In the genomic region with DNA sequence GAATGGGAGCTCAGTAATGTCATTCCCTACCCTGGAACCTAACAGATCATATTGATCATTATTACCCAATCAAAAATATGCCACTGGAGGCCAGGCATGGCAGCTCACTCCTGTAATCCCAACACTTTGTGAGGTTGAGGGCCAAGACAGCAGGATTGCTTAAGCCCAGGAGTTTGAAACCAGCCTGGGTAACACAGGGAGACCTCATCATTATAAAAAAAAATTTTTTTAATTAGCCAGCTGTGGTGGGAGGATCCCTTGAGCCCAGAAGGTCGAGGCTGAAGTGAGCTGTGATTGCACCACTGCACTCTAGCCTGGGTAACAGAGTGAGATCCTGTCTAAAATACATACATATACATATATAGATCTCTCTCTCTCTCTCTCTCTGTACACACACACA, we compare ENCODE assay signal across 2 cellular contexts.
TF ChIP-seq lines count a peak whose summit lies in the region.

No MANE protein-coding gene starts in this region.

TF ChIP-seq in GM23338, 12 proteins besides CTCF, POLR2A, EP300 and RAD21 (continues in another document):
- TF ChIP-seq POLR2AphosphoS5 (IDR thresholded peaks at IDR 0.05; ENCODE audit: low read depth), result no peak
- TF ChIP-seq, protein P1, sequence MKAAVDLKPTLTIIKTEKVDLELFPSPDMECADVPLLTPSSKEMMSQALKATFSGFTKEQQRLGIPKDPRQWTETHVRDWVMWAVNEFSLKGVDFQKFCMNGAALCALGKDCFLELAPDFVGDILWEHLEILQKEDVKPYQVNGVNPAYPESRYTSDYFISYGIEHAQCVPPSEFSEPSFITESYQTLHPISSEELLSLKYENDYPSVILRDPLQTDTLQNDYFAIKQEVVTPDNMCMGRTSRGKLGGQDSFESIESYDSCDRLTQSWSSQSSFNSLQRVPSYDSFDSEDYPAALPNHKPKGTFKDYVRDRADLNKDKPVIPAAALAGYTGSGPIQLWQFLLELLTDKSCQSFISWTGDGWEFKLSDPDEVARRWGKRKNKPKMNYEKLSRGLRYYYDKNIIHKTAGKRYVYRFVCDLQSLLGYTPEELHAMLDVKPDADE (IDR thresholded peaks at IDR 0.05), result no peak
- TF ChIP-seq ZNF114 (CRISPR knock-in tag; IDR thresholded peaks at IDR 0.05), result no peak
- TF ChIP-seq, protein P2, sequence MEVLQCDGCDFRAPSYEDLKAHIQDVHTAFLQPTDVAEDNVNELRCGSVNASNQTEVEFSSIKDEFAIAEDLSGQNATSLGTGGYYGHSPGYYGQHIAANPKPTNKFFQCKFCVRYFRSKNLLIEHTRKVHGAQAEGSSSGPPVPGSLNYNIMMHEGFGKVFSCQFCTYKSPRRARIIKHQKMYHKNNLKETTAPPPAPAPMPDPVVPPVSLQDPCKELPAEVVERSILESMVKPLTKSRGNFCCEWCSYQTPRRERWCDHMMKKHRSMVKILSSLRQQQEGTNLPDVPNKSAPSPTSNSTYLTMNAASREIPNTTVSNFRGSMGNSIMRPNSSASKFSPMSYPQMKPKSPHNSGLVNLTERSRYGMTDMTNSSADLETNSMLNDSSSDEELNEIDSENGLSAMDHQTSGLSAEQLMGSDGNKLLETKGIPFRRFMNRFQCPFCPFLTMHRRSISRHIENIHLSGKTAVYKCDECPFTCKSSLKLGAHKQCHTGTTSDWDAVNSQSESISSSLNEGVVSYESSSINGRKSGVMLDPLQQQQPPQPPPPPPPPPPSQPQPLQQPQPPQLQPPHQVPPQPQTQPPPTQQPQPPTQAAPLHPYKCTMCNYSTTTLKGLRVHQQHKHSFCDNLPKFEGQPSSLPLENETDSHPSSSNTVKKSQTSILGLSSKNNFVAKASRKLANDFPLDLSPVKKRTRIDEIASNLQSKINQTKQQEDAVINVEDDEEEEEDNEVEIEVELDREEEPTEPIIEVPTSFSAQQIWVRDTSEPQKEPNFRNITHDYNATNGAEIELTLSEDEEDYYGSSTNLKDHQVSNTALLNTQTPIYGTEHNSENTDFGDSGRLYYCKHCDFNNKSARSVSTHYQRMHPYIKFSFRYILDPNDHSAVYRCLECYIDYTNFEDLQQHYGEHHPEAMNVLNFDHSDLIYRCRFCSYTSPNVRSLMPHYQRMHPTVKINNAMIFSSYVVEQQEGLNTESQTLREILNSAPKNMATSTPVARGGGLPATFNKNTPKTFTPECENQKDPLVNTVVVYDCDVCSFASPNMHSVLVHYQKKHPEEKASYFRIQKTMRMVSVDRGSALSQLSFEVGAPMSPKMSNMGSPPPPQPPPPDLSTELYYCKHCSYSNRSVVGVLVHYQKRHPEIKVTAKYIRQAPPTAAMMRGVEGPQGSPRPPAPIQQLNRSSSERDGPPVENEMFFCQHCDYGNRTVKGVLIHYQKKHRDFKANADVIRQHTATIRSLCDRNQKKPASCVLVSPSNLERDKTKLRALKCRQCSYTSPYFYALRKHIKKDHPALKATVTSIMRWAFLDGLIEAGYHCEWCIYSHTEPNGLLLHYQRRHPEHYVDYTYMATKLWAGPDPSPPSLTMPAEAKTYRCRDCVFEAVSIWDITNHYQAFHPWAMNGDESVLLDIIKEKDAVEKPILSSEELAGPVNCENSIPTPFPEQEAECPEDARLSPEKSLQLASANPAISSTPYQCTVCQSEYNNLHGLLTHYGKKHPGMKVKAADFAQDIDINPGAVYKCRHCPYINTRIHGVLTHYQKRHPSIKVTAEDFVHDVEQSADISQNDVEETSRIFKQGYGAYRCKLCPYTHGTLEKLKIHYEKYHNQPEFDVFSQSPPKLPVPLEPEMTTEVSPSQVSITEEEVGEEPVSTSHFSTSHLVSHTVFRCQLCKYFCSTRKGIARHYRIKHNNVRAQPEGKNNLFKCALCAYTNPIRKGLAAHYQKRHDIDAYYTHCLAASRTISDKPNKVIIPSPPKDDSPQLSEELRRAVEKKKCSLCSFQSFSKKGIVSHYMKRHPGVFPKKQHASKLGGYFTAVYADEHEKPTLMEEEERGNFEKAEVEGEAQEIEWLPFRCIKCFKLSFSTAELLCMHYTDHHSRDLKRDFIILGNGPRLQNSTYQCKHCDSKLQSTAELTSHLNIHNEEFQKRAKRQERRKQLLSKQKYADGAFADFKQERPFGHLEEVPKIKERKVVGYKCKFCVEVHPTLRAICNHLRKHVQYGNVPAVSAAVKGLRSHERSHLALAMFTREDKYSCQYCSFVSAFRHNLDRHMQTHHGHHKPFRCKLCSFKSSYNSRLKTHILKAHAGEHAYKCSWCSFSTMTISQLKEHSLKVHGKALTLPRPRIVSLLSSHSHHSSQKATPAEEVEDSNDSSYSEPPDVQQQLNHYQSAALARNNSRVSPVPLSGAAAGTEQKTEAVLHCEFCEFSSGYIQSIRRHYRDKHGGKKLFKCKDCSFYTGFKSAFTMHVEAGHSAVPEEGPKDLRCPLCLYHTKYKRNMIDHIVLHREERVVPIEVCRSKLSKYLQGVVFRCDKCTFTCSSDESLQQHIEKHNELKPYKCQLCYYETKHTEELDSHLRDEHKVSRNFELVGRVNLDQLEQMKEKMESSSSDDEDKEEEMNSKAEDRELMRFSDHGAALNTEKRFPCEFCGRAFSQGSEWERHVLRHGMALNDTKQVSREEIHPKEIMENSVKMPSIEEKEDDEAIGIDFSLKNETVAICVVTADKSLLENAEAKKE (CRISPR knock-in tag; IDR thresholded peaks at IDR 0.05), result no peak
- TF ChIP-seq EZH2phosphoT487 (IDR thresholded peaks at IDR 0.05; ENCODE audit: unreplicated experiment), result no peak
- TF ChIP-seq CREB1 (CRISPR knock-in tag; IDR thresholded peaks at IDR 0.05; ENCODE audit: low read depth), result no peak
- TF ChIP-seq, protein P3, sequence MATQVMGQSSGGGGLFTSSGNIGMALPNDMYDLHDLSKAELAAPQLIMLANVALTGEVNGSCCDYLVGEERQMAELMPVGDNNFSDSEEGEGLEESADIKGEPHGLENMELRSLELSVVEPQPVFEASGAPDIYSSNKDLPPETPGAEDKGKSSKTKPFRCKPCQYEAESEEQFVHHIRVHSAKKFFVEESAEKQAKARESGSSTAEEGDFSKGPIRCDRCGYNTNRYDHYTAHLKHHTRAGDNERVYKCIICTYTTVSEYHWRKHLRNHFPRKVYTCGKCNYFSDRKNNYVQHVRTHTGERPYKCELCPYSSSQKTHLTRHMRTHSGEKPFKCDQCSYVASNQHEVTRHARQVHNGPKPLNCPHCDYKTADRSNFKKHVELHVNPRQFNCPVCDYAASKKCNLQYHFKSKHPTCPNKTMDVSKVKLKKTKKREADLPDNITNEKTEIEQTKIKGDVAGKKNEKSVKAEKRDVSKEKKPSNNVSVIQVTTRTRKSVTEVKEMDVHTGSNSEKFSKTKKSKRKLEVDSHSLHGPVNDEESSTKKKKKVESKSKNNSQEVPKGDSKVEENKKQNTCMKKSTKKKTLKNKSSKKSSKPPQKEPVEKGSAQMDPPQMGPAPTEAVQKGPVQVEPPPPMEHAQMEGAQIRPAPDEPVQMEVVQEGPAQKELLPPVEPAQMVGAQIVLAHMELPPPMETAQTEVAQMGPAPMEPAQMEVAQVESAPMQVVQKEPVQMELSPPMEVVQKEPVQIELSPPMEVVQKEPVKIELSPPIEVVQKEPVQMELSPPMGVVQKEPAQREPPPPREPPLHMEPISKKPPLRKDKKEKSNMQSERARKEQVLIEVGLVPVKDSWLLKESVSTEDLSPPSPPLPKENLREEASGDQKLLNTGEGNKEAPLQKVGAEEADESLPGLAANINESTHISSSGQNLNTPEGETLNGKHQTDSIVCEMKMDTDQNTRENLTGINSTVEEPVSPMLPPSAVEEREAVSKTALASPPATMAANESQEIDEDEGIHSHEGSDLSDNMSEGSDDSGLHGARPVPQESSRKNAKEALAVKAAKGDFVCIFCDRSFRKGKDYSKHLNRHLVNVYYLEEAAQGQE (IDR thresholded peaks at IDR 0.05; ENCODE audit: unreplicated experiment), result no peak
- TF ChIP-seq STAT1 (IDR thresholded peaks at IDR 0.05; ENCODE audit: unreplicated experiment), result no peak
- no peak for TF ChIP-seq EZH2 (IDR thresholded peaks at IDR 0.05; ENCODE audit: low read depth, unreplicated experiment)
- TF ChIP-seq JUNB (IDR thresholded peaks at IDR 0.05; ENCODE audit: unreplicated experiment), result no peak

TF ChIP-seq in WTC11, 78 proteins besides CTCF, POLR2A, EP300 and RAD21 (continues in another document):
- TF ChIP-seq, protein P4, sequence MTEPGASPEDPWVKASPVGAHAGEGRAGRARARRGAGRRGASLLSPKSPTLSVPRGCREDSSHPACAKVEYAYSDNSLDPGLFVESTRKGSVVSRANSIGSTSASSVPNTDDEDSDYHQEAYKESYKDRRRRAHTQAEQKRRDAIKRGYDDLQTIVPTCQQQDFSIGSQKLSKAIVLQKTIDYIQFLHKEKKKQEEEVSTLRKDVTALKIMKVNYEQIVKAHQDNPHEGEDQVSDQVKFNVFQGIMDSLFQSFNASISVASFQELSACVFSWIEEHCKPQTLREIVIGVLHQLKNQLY (CRISPR knock-in tag; IDR thresholded peaks at IDR 0.05), result no peak
- TF ChIP-seq CREM (CRISPR knock-in tag; IDR thresholded peaks at IDR 0.05), result no peak
- no peak for TF ChIP-seq ESRRA (CRISPR knock-in tag; IDR thresholded peaks at IDR 0.05; ENCODE audit: borderline replicate concordance)
- TF ChIP-seq ELF4 (CRISPR knock-in tag; IDR thresholded peaks at IDR 0.05; ENCODE audit: low read depth), result no peak
- TF ChIP-seq, protein P5, sequence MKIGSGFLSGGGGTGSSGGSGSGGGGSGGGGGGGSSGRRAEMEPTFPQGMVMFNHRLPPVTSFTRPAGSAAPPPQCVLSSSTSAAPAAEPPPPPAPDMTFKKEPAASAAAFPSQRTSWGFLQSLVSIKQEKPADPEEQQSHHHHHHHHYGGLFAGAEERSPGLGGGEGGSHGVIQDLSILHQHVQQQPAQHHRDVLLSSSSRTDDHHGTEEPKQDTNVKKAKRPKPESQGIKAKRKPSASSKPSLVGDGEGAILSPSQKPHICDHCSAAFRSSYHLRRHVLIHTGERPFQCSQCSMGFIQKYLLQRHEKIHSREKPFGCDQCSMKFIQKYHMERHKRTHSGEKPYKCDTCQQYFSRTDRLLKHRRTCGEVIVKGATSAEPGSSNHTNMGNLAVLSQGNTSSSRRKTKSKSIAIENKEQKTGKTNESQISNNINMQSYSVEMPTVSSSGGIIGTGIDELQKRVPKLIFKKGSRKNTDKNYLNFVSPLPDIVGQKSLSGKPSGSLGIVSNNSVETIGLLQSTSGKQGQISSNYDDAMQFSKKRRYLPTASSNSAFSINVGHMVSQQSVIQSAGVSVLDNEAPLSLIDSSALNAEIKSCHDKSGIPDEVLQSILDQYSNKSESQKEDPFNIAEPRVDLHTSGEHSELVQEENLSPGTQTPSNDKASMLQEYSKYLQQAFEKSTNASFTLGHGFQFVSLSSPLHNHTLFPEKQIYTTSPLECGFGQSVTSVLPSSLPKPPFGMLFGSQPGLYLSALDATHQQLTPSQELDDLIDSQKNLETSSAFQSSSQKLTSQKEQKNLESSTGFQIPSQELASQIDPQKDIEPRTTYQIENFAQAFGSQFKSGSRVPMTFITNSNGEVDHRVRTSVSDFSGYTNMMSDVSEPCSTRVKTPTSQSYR (CRISPR knock-in tag; IDR thresholded peaks at IDR 0.05), result no peak
- TF ChIP-seq RELA (CRISPR knock-in tag; IDR thresholded peaks at IDR 0.05; ENCODE audit: borderline replicate concordance), result no peak
- no peak for TF ChIP-seq NFATC4 (CRISPR knock-in tag; IDR thresholded peaks at IDR 0.05)
- no peak for TF ChIP-seq ZNF317 (CRISPR knock-in tag; IDR thresholded peaks at IDR 0.05; ENCODE audit: borderline replicate concordance, low read depth)
- no peak for TF ChIP-seq GABPB1 (CRISPR knock-in tag; IDR thresholded peaks at IDR 0.05)
- TF ChIP-seq, protein P6, sequence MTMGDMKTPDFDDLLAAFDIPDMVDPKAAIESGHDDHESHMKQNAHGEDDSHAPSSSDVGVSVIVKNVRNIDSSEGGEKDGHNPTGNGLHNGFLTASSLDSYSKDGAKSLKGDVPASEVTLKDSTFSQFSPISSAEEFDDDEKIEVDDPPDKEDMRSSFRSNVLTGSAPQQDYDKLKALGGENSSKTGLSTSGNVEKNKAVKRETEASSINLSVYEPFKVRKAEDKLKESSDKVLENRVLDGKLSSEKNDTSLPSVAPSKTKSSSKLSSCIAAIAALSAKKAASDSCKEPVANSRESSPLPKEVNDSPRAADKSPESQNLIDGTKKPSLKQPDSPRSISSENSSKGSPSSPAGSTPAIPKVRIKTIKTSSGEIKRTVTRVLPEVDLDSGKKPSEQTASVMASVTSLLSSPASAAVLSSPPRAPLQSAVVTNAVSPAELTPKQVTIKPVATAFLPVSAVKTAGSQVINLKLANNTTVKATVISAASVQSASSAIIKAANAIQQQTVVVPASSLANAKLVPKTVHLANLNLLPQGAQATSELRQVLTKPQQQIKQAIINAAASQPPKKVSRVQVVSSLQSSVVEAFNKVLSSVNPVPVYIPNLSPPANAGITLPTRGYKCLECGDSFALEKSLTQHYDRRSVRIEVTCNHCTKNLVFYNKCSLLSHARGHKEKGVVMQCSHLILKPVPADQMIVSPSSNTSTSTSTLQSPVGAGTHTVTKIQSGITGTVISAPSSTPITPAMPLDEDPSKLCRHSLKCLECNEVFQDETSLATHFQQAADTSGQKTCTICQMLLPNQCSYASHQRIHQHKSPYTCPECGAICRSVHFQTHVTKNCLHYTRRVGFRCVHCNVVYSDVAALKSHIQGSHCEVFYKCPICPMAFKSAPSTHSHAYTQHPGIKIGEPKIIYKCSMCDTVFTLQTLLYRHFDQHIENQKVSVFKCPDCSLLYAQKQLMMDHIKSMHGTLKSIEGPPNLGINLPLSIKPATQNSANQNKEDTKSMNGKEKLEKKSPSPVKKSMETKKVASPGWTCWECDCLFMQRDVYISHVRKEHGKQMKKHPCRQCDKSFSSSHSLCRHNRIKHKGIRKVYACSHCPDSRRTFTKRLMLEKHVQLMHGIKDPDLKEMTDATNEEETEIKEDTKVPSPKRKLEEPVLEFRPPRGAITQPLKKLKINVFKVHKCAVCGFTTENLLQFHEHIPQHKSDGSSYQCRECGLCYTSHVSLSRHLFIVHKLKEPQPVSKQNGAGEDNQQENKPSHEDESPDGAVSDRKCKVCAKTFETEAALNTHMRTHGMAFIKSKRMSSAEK (CRISPR knock-in tag; IDR thresholded peaks at IDR 0.05; ENCODE audit: borderline replicate concordance), result no peak
- TF ChIP-seq, protein P7, sequence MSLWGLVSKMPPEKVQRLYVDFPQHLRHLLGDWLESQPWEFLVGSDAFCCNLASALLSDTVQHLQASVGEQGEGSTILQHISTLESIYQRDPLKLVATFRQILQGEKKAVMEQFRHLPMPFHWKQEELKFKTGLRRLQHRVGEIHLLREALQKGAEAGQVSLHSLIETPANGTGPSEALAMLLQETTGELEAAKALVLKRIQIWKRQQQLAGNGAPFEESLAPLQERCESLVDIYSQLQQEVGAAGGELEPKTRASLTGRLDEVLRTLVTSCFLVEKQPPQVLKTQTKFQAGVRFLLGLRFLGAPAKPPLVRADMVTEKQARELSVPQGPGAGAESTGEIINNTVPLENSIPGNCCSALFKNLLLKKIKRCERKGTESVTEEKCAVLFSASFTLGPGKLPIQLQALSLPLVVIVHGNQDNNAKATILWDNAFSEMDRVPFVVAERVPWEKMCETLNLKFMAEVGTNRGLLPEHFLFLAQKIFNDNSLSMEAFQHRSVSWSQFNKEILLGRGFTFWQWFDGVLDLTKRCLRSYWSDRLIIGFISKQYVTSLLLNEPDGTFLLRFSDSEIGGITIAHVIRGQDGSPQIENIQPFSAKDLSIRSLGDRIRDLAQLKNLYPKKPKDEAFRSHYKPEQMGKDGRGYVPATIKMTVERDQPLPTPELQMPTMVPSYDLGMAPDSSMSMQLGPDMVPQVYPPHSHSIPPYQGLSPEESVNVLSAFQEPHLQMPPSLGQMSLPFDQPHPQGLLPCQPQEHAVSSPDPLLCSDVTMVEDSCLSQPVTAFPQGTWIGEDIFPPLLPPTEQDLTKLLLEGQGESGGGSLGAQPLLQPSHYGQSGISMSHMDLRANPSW (CRISPR knock-in tag; conservative IDR thresholded peaks at IDR 0.05; ENCODE audit: low read depth), result no peak
- TF ChIP-seq TP53 (CRISPR knock-in tag; IDR thresholded peaks at IDR 0.05), result no peak
- TF ChIP-seq TCF7 (CRISPR knock-in tag; IDR thresholded peaks at IDR 0.05; ENCODE audit: low read depth), result no peak
